In genomic region chr9:34630402-34631154, GRCh38 we compare ENCODE assay signal across 20 cellular contexts. TPM values are rescaled to one million over a fixed set of nuclear protein-coding genes. Genes with fewer than 3 reads are reported as not detected.
A peak's percentile ranks its signal among the peaks of the same experiment; 100 is the strongest.
DNase-seq lines count a peak whose midpoint lies in the region; ATAC-seq and TF ChIP-seq lines count a peak whose summit lies in the region.
"Had no signal": no experiment of that assay in that cellular context is flagged by ENCODE, and none has a peak within 500 bp of the region (broad histone marks: within the 10 kb centered on the region; RNA-seq: fewer than 3 reads in every experiment).

No MANE protein-coding gene starts in this region.

- no peaks in the 10 kb centered on the region for H3K27me3 ChIP-seq in testis

- no peaks in the 10 kb centered on the region for H3K9me3 Mint-ChIP-seq in brain

- no peak for TF ChIP-seq POLR2A in testis (IDR thresholded peaks at IDR 0.05)
- no peak for TF ChIP-seq POLR2A in lower leg skin (IDR thresholded peaks at IDR 0.05)
- no peak for TF ChIP-seq POLR2A in erythroblast (IDR thresholded peaks at IDR 0.05; ENCODE audit: low read length)

- ATAC-seq in Right ventricle myocardium inferior (no peak), mucosa of descending colon (peak; percentile 47)

- H3K4me1 Mint-ChIP-seq in brain: peaks cover 56% of the 10 kb centered on the region

- peak; percentile 15 for DNase-seq in Right ventricle myocardium inferior (ENCODE audit: missing footprints)
- DNase-seq in cardiac septum (ENCODE audit: low spot score): no peak
- DNase-seq in mucosa of descending colon: no peak
- DNase-seq in testis: peak; percentile 46
- no peak for DNase-seq in SW 1271 (lab: John Stamatoyannopoulos, UW)
- no peak for DNase-seq in lower leg skin (ENCODE audit: low spot score in 2 of 2)
- DNase-seq in erythroblast (lab: John Stamatoyannopoulos, UW): no peak
- DNase-seq: activated CD4-positive, CD25-positive, alpha-beta regulatory T cell treated with anti-CD3 and anti-CD28 coated beads, Interleukin-2, amount 50 U/mL, for 72 hours; activated gamma-delta T cell treated with Interleukin-2 at 50 U/mL for 16 hours; Calu3; Kasumi-1; NCI-H1105; NCI-H2081 treated with DMSO at 0.1 percent for 48 hours; NCI-H524; SIG-M5; stimulated activated CD4-positive, alpha-beta T cell treated with anti-CD3 and anti-CD28 coated beads, Interleukin-1b, Interleukin-23, amount 100 ng/mL, for 48 hours had no signal

- no peak overlapping the region for H3K27ac ChIP-seq in testis
- H3K27ac ChIP-seq: ascending aorta, parathyroid adenoma had no signal

- H3K27ac Mint-ChIP-seq in brain: peak overlapping the region in 2 of 5 experiments; percentile 31 to 57

- H3K4me3 Mint-ChIP-seq in brain: peak overlapping the region; percentile 18 to 76 (median 37)

- H3K36me3 ChIP-seq in mucosa of descending colon (ENCODE audit: low read depth): no peaks in the 10 kb centered on the region
- no peaks in the 10 kb centered on the region for H3K36me3 ChIP-seq in testis (ENCODE audit: low read depth, missing control alignments)
- H3K36me3 ChIP-seq: ascending aorta had no signal

- H3K9me3 ChIP-seq in mucosa of descending colon: no peaks in the 10 kb centered on the region
- H3K9me3 ChIP-seq in testis: no peaks in the 10 kb centered on the region
- H3K9me3 ChIP-seq: ascending aorta had no signal

- 46 to 48% methylated on average over 5 of the region's 5 CpGs for WGBS in testis, 2 donors
- 41 to 42% methylated on average over 5 of the region's 5 CpGs for WGBS in lower leg skin, 2 donors

- TF ChIP-seq CTCF in brain (conservative IDR thresholded peaks at IDR 0.05) (no peak), mucosa of descending colon (IDR thresholded peaks at IDR 0.05) (no peak), testis (IDR thresholded peaks at IDR 0.05) (no peak), lower leg skin (IDR thresholded peaks at IDR 0.05) (no peak)

- intact Hi-C loops in Right ventricle myocardium inferior (cut with DNase I) (no loop called here), cardiac septum (cut with DNase I) (no loop called here), mucosa of descending colon (cut with DNase I, micrococcal nuclease) (no loop called here), testis (cut with DNase I; ENCODE audit: low total_unique reads) (no loop called here), lower leg skin (cut with DNase I; ENCODE audit: low total_unique reads) (loop anchor here (10.0 kb wide), 1 partner anchor 74 kb away; no protein-coding TSS in a partner anchor)

- H3K4me3 ChIP-seq in mucosa of descending colon (no peak overlapping the region), testis (no peak overlapping the region), lower leg skin (ENCODE audit: low read depth, poor library complexity, severe bottlenecking) (no peak overlapping the region)
- H3K4me3 ChIP-seq: ascending aorta had no signal

- H3K4me1 ChIP-seq in mucosa of descending colon (ENCODE audit: low read depth): peaks cover 23% of the 10 kb centered on the region
- peaks cover 8% of the 10 kb centered on the region for H3K4me1 ChIP-seq in testis

- H3K36me3 Mint-ChIP-seq in brain: peaks cover 4% of the 10 kb centered on the region

- H3K27me3 Mint-ChIP-seq in brain: peaks cover 59% of the 10 kb centered on the region

RNA-seq across cellular contexts. Expression of gene ARID3C, which starts 1.7 kb away (rescaled TPM):
- total RNA-seq in Right ventricle myocardium inferior (not detected), cardiac septum (not detected), mucosa of descending colon (not detected), testis (under 1 TPM; 0.31 to 0.37 TPM), lower leg skin (under 1 TPM in 2 of 4 donors, not detected in 2; 0.23 to 0.34 TPM)
- polyA plus RNA-seq in brain (ENCODE audit: insufficient read depth, low read depth, low replicate concordance) (not detected), testis (ENCODE audit: insufficient read depth, low read depth, low replicate concordance) (0.45 TPM)
- total RNA-seq: ascending aorta, Calu3, mononuclear cell had no signal

RNA-seq across cellular contexts. Expression of gene SIGMAR1, which starts 7.0 kb away (rescaled TPM):
- 25.6 TPM for total RNA-seq in Right ventricle myocardium inferior
- total RNA-seq in cardiac septum: 25.8 TPM
- polyA plus RNA-seq in brain (ENCODE audit: insufficient read depth, low read depth, low replicate concordance): 81.1 TPM
- total RNA-seq in mucosa of descending colon: 10 to 100 TPM; 48.1 to 59.8 (median 49.6) TPM
- total RNA-seq in testis: 10 to 100 TPM; 87.1 to 92.4 TPM
- 50.3 TPM for polyA plus RNA-seq in testis (ENCODE audit: insufficient read depth, low read depth, low replicate concordance)
- 100 to 1,000 TPM in 3 of 4 donors, 10 to 100 TPM in 1; 99.1 to 130 (median 107) TPM for total RNA-seq in lower leg skin

RNA-seq across cellular contexts. Expression of gene DCTN3, which starts 10.3 kb away (rescaled TPM):
- total RNA-seq in Right ventricle myocardium inferior (133 TPM), cardiac septum (101 TPM), mucosa of descending colon (10 to 100 TPM; 64.4 to 67.1 (median 64.7) TPM), testis (10 to 100 TPM; 55.1 to 78.5 TPM), lower leg skin (100 to 1,000 TPM in 3 of 4 donors, 10 to 100 TPM in 1; 80.8 to 166 (median 127) TPM)
- polyA plus RNA-seq in brain (ENCODE audit: insufficient read depth, low read depth, low replicate concordance) (314 TPM), testis (ENCODE audit: insufficient read depth, low read depth, low replicate concordance) (82.9 TPM)

RNA-seq across cellular contexts. Expression of gene GALT, which starts 15.9 kb away (rescaled TPM):
- total RNA-seq in Right ventricle myocardium inferior (54.1 TPM), cardiac septum (42.4 TPM), mucosa of descending colon (10 to 100 TPM; 42.0 to 85.6 (median 63.3) TPM), testis (10 to 100 TPM; 46.1 to 55.6 TPM), lower leg skin (10 to 100 TPM; 41.2 to 84.9 (median 55.5) TPM)
- polyA plus RNA-seq in brain (ENCODE audit: insufficient read depth, low read depth, low replicate concordance) (27.2 TPM), testis (ENCODE audit: insufficient read depth, low read depth, low replicate concordance) (25.9 TPM)

RNA-seq across cellular contexts. Expression of gene RPP25L, which starts 18.7 kb away (rescaled TPM):
- total RNA-seq in Right ventricle myocardium inferior: 38.3 TPM
- 39.4 TPM for total RNA-seq in cardiac septum
- polyA plus RNA-seq in brain (ENCODE audit: insufficient read depth, low read depth, low replicate concordance): 30.9 TPM
- total RNA-seq in mucosa of descending colon: 10 to 100 TPM; 29.4 to 47.2 (median 39.4) TPM
- 10 to 100 TPM; 23.5 to 26.8 TPM for total RNA-seq in testis
- 25.1 TPM for polyA plus RNA-seq in testis (ENCODE audit: insufficient read depth, low read depth, low replicate concordance)
- 10 to 100 TPM; 17.0 to 39.0 (median 26.6) TPM for total RNA-seq in lower leg skin

Comparison
In these comparisons a context has a peak if more than half of its experiments do, and no peak if none do; other contexts are left out.
1. DNase-seq: peak in Right ventricle myocardium inferior (single experiment) and testis (single experiment); none in cardiac septum (single experiment), mucosa of descending colon (0 of 3), SW 1271 (0 of 2), lower leg skin (0 of 2) and erythroblast (0 of 2).